Comparison of ENCODE assay signal across 8 cellular contexts in the genomic region with DNA sequence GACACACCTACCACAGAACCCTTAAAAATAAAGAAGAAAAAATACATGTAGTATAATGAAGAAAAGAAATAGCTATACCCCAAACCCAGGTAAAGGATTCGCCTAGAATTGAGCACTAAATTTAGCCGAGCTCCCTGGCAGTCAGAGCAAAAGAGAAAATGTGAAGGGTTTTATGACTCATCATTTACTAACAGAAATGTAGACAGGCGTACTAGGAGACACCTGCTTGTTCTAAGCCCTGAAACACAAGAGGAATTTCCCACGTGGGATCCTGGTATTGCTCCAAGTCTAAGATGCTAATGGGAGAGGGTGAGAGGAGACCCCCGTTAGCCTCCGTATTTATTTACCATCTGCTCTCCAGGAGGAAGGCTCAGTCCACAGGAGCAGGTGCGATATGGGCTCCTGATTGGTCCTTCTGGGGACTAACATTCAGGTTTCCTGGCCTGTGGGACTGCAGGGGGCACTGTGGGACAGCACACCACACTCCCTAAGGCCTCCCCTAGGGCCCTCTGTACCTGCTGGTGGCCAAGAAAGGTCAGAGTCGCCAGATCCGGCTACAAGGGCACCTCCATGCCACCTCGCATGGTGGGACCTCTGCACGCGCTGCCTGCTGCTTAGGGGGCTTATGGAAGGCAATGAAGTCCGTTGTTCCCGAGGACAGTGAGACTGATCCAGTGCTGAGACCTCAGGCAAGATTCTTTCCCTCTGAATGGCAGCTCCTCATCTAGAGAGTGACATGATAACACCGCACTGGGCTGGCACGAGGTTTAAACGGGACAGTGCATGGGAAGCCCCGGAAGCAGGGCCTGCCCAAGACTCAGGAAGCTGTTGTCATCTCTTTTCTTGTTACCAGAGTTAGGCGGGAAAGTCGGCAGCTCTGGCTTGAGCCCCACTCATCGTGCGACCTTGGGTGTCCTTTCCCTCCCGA. TPM values are rescaled to one million over a fixed set of nuclear protein-coding genes. Genes with fewer than 3 reads are reported as not detected.
A peak's percentile ranks its signal among the peaks of the same experiment; 100 is the strongest.
DNase-seq lines count a peak whose midpoint lies in the region; ATAC-seq, FAIRE-seq and TF ChIP-seq lines count a peak whose summit lies in the region.

No MANE protein-coding gene starts in this region.

- no peak overlapping the region for H3K27ac ChIP-seq in body of pancreas

- ATAC-seq in HG03060 (IDR thresholded peaks at IDR 0.05; ENCODE audit: low read depth, unreplicated experiment) (peak; percentile 67), body of pancreas (peak; percentile 55), GM21619 (IDR thresholded peaks at IDR 0.05; ENCODE audit: unreplicated experiment) (no peak)

- peak in 6 of 7 experiments; percentile 19 to 73 (median 57) for TF ChIP-seq CTCF in body of pancreas (IDR thresholded peaks at IDR 0.05)

- no peaks in the 10 kb centered on the region for H3K9me3 ChIP-seq in body of pancreas

- no peaks in the 10 kb centered on the region for H3K27me3 ChIP-seq in body of pancreas

- H3K36me3 ChIP-seq in body of pancreas (replicated peaks in 1 of 2; ENCODE audit: insufficient read depth in 1 of 2, low read depth in 2 of 2) = no peaks in the 10 kb centered on the region

- WGBS in body of pancreas, 2 donors = 46 to 59% methylated on average over 21 to 23 of the region's 23 CpGs

- FAIRE-seq in GM12891 (lab: Jason Lieb, UNC) (peak; percentile 87), frontal cortex (lab: Jason Lieb, UNC) (no peak)

- no peak overlapping the region for H3K4me3 ChIP-seq in body of pancreas

- DNase-seq in AG08395 (ENCODE audit: low spot score) (peak; percentile 75), GM12891 (ENCODE audit: insufficient read length, low spot score) (peak; percentile 70), NCI-H69 (lab: John Stamatoyannopoulos, UW) (peak; percentile 84), body of pancreas (peak; percentile 47 to 74 (median 60)), kidney tubule cell (ENCODE audit: low spot score) (peak; percentile 58), frontal cortex (ENCODE audit: low spot score in 2 of 2) (no peak)

- TF ChIP-seq POLR2A in GM12891 (IDR thresholded peaks at IDR 0.05; ENCODE audit: low read depth, low read length) = no peak
- no peak for TF ChIP-seq POLR2A in body of pancreas (IDR thresholded peaks at IDR 0.05)

- intact Hi-C loops in body of pancreas (cut with DNase I) = loop anchor here (10.0 kb wide), 1 partner anchor 214 kb away; no protein-coding TSS in a partner anchor

- no peaks in the 10 kb centered on the region for H3K4me1 ChIP-seq in body of pancreas

TF ChIP-seq in GM12891, 5 proteins besides CTCF, POLR2A, EP300 and RAD21:
- no peak for TF ChIP-seq SPI1 (IDR thresholded peaks at IDR 0.05; ENCODE audit: low read depth, low read length)
- TF ChIP-seq TAF1 (IDR thresholded peaks at IDR 0.05; ENCODE audit: low read depth, low read length) = no peak
- TF ChIP-seq POU2F2 (IDR thresholded peaks at IDR 0.05; ENCODE audit: low read depth, low read length) = no peak
- no peak for TF ChIP-seq PAX5 (IDR thresholded peaks at IDR 0.05; ENCODE audit: insufficient read depth, low read length, severe bottlenecking)
- no peak for TF ChIP-seq POLR2AphosphoS5 (IDR thresholded peaks at IDR 0.05; ENCODE audit: low read depth, low read length)

RNA-seq across cellular contexts. Expression of a gene that starts 25.8 kb away (rescaled TPM):
- polyA plus RNA-seq in GM12891 (2012; ENCODE audit: low read depth, missing spikeins) = 0.06 TPM
- under 1 TPM in 1 of 2 donors, not detected in 1; 0.26 TPM for total RNA-seq in body of pancreas
- total RNA-seq in frontal cortex = 5.3 TPM

RNA-seq across cellular contexts. Expression of a gene that starts 41.0 kb away (rescaled TPM):
- not detected for polyA plus RNA-seq in GM12891 (2012; ENCODE audit: low read depth, missing spikeins)
- not detected for total RNA-seq in body of pancreas
- total RNA-seq in frontal cortex = not detected

Comparison
In these comparisons a context has a peak if more than half of its experiments do, and no peak if none do; other contexts are left out.
1. DNase-seq: peak in AG08395 (single experiment), GM12891 (single experiment), NCI-H69 (single experiment), body of pancreas (4 of 4) and kidney tubule cell (single experiment); none in frontal cortex (0 of 2).